ENCODE assay signal across 25 cellular contexts in genomic region chr9:17159469-17159868, GRCh38.
"Had no signal": no experiment of that assay in that cellular context is flagged by ENCODE, and none has a peak within 500 bp of the region (broad histone marks: within the 10 kb centered on the region; RNA-seq: fewer than 3 reads in every experiment).

No MANE protein-coding gene starts in this region.

- H3K36me3 Mint-ChIP-seq: T-cell had no signal

- H3K27ac ChIP-seq: SJSA1, SK-N-MC had no signal

- H3K4me3 Mint-ChIP-seq: T-cell had no signal

- H3K27me3 ChIP-seq: SJSA1 had no signal

- FAIRE-seq: HepG2, RCC 7860 had no signal

- ATAC-seq: HepG2, T-cell had no signal

- DNase-seq: IMR-90, Karpas-422, KG1, MM.1S, NCI-H1092 treated with DMSO at 0.1 percent for 48 hours, NCI-H1436, NCI-H187, NCI-H2029, NCI-H2081 treated with DMSO at 0.1 percent for 48 hours, NCI-H2171, NCI-H226, NCI-H446, NCI-H510A, NCI-H524 treated with DMSO at 0.1 percent for 48 hours, NCI-H69, NCI-H774, Right ventricle myocardium superior, RPMI8226, SIG-M5, SW 1271, T-cell had no signal

- H3K4me1 ChIP-seq: SJSA1 had no signal

- H3K27me3 Mint-ChIP-seq: T-cell had no signal

- H3K4me3 ChIP-seq: SJSA1, SK-N-MC had no signal

- H3K4me1 Mint-ChIP-seq: T-cell had no signal

- H3K27ac Mint-ChIP-seq: T-cell had no signal

- H3K36me3 ChIP-seq: SJSA1 had no signal

- H3K9me3 ChIP-seq: SJSA1 had no signal
